In the genomic region with DNA sequence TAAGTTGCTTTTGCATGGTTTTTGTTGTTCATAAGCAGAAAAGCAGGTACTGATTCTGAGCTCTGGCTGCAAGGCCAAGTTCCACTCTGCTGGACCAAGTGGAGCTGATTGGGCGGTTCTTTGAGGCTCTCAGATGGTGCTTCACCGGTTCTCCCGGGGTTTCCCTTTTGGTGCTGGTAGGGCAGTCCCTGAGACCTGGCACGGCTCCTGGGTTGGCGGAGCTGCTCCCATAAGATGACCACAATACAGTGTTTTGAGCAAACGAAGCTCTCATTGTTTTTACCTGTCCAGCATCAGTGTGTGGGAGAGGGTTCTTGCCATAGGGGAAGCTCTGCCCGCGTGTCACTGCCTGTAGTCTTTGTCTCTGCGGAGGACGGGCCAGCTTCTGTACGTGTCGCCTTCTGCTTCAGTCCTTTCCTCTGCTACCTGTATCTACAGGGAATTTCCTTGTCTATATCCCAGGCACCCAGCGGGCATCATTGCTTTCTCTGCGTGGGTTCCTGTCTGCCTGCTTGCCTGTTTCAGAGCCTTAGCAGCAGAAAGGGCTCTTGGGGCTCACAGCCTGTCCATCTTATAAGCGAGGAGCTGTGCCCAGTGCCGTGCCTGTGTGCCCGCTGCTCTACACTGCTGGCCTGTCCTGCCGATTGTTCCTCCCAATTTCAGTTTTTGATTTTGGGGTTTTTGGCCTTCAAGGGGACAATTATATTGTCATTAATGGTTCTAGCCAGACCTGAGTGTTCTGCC, we compare ENCODE assay signal across 8 cellular contexts. TPM values are rescaled to one million over a fixed set of nuclear protein-coding genes. Genes with fewer than 3 reads are reported as not detected.
DNase-seq lines count a peak whose midpoint lies in the region; ATAC-seq and TF ChIP-seq lines count a peak whose summit lies in the region.

No MANE protein-coding gene starts in this region.

- no peaks in the 10 kb centered on the region for H3K27me3 Mint-ChIP-seq in activated naive CD8-positive, alpha-beta T cell

- H3K4me3 ChIP-seq in heart right ventricle, result peak overlapping the region in 9 of 10 donors; percentile 78 to 99 (median 89)
- H3K4me3 ChIP-seq in upper lobe of right lung, result peak overlapping the region; percentile 81

- H3K27ac Mint-ChIP-seq in activated naive CD8-positive, alpha-beta T cell, result peak overlapping the region; percentile 99

- H3K9me3 ChIP-seq in heart right ventricle (no peaks in the 10 kb centered on the region), upper lobe of right lung (no peaks in the 10 kb centered on the region)

- H3K4me1 ChIP-seq in heart right ventricle (peaks cover 35 to 62% (median 54%) of the 10 kb centered on the region in 9 donors), upper lobe of right lung (peaks cover 44% of the 10 kb centered on the region)

- DNase-seq in heart right ventricle (no peak), cardiac septum (ENCODE audit: low spot score) (no peak), kidney glomerular epithelial cell (lab: John Stamatoyannopoulos, UW) (peak; percentile 12), upper lobe of right lung (no peak), medulla oblongata (ENCODE audit: extremely low spot score) (no peak), T-helper 9 cell (no peak), hepatic stellate cell (ENCODE audit: low spot score) (no peak)

- H3K27me3 ChIP-seq in heart right ventricle, result no peaks in the 10 kb centered on the region
- no peaks in the 10 kb centered on the region for H3K27me3 ChIP-seq in upper lobe of right lung

- no peak for TF ChIP-seq CTCF in heart right ventricle (IDR thresholded peaks at IDR 0.05)
- TF ChIP-seq CTCF in upper lobe of right lung (IDR thresholded peaks at IDR 0.05), result no peak

- peaks cover 0 to 38% (median 13%) of the 10 kb centered on the region in 9 donors for H3K36me3 ChIP-seq in heart right ventricle
- peaks cover 28% of the 10 kb centered on the region for H3K36me3 ChIP-seq in upper lobe of right lung

- ATAC-seq in heart right ventricle (no peak), upper lobe of right lung (no peak)

- WGBS in heart right ventricle, 2 donors, result 44 to 46% methylated on average over 18 of the region's 18 CpGs

- H3K36me3 Mint-ChIP-seq in activated naive CD8-positive, alpha-beta T cell, result peaks cover 15% of the 10 kb centered on the region

- H3K9me3 Mint-ChIP-seq in activated naive CD8-positive, alpha-beta T cell (ENCODE audit: low read depth), result no peaks in the 10 kb centered on the region

- H3K27ac ChIP-seq in heart right ventricle (peak overlapping the region in 2 of 10 donors; percentile 1 to 17), upper lobe of right lung (no peak overlapping the region)

- H3K4me3 Mint-ChIP-seq in activated naive CD8-positive, alpha-beta T cell, result peak overlapping the region; percentile 98

- H3K4me1 Mint-ChIP-seq in activated naive CD8-positive, alpha-beta T cell (ENCODE audit: low read depth), result peaks cover 24% of the 10 kb centered on the region

- intact Hi-C loops in heart right ventricle (cut with DNase I) (loop anchor here in 1 of 10 donors (2.0 kb wide), 1 partner anchor 16 kb away; no protein-coding TSS in a partner anchor), cardiac septum (cut with DNase I) (no loop called here), upper lobe of right lung (cut with DNase I) (no loop called here)

RNA-seq across cellular contexts. Expression of gene U2AF2, which starts 2.3 kb away (rescaled TPM):
- total RNA-seq in heart right ventricle (100 to 1,000 TPM in 1 of 10 donors, 10 to 100 TPM in 9; 64.1 to 100 (median 72.9) TPM), cardiac septum (80.4 TPM), upper lobe of right lung (142 TPM)
- polyA plus RNA-seq in heart right ventricle, result 10 to 100 TPM; 75.5 to 90.2 TPM

RNA-seq across cellular contexts. Expression of gene CCDC106, which starts 9.2 kb away (rescaled TPM):
- total RNA-seq in heart right ventricle, result 10 to 100 TPM; 12.1 to 20.0 (median 13.3) TPM
- polyA plus RNA-seq in heart right ventricle, result 10 to 100 TPM; 15.3 to 29.6 TPM
- total RNA-seq in cardiac septum, result 15.9 TPM
- 11.1 TPM for total RNA-seq in upper lobe of right lung

RNA-seq across cellular contexts. Expression of gene ZNF581, which starts 13.7 kb away (rescaled TPM):
- 10 to 100 TPM in 1 of 10 donors, 1 to 10 TPM in 9; 4.0 to 15.6 (median 6.5) TPM for total RNA-seq in heart right ventricle
- 10 to 100 TPM in 1 of 2 donors, 1 to 10 TPM in 1; 5.6 to 10.8 TPM for polyA plus RNA-seq in heart right ventricle
- 6.5 TPM for total RNA-seq in cardiac septum
- total RNA-seq in upper lobe of right lung, result 16.4 TPM

RNA-seq across cellular contexts. Expression of gene ZNF580, which starts 16.4 kb away (rescaled TPM):
- 10 to 100 TPM; 16.6 to 24.9 (median 21.1) TPM for total RNA-seq in heart right ventricle
- 10 to 100 TPM; 16.5 to 29.9 TPM for polyA plus RNA-seq in heart right ventricle
- total RNA-seq in cardiac septum, result 29.0 TPM
- 30.7 TPM for total RNA-seq in upper lobe of right lung

RNA-seq across cellular contexts. Expression of gene EPN1, which starts 17.9 kb away (rescaled TPM):
- 100 to 1,000 TPM; 127 to 305 (median 140) TPM for total RNA-seq in heart right ventricle
- polyA plus RNA-seq in heart right ventricle, result 100 to 1,000 TPM; 134 to 140 TPM
- 193 TPM for total RNA-seq in cardiac septum
- 117 TPM for total RNA-seq in upper lobe of right lung
